In the genomic region with DNA sequence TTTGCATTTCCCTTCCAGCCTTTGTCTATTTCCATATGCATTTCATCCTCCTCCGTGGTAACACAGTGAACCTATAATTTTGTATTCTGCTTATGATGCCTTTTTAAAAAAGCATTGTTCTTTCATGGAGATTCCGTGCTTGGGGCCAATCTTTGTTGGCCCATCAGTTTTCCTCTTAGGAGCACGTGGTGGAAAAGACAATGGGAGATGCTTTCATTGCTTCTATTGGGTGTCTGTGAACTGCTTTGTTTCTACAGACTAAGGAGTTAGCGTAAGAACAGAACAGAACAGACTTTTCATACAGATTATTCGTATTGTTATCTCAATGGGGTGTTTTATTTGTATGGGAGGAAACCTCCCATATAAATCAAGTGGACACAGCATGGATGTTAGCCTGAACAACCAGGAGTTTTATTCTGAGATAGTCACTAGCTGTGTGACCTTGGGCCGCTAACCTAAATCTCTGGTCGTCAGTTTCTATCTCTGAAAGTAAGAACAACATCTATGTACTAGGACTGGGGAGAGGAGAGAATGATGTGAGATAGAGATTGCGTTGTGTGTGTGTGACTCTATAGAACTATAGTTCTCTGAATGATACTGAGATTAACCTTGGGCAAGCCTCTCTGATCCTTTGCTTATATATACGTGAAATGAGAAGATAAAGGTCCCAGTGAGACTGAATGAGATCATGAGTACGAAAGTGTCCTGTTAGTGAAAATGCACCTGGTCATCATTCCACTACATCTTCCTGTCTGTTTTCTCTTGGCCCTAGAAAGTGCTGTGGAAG, we compare ENCODE assay signal across 18 cellular contexts. TPM values are rescaled to one million over a fixed set of nuclear protein-coding genes. Genes with fewer than 3 reads are reported as not detected.
DNase-seq lines count a peak whose midpoint lies in the region; ATAC-seq and TF ChIP-seq lines count a peak whose summit lies in the region.
"Had no signal": no experiment of that assay in that cellular context is flagged by ENCODE, and none has a peak within 500 bp of the region (broad histone marks: within the 10 kb centered on the region; RNA-seq: fewer than 3 reads in every experiment).

No MANE protein-coding gene starts in this region.

- CTCF ChIA-PET in activated CD4-positive, alpha-beta memory T cell treated with anti-CD3 and anti-CD28 coated beads, Interleukin-2, amount 10 ng/mL, durations not matched to agents 7 days and 5 days (lab: Charles Lee): no interaction called here

- in situ Hi-C loops in brain microvascular endothelial cell (cut with HindIII; ENCODE audit: low pct_ligation_motif_present, low sequenced_read_pairs): no loop called here

- POLR2A ChIA-PET in activated CD4-positive, alpha-beta memory T cell treated with anti-CD3 and anti-CD28 coated beads, Interleukin-2, amount 10 ng/mL, durations not matched to agents 7 days and 5 days (lab: Charles Lee): interaction anchor here (0.7 to 5.7 kb wide), 6 partner anchors 10 to 99 kb away, joined by 3 to 110 read pairs (median 16); a partner anchor contains a TSS

- TF ChIP-seq CTCF in brain microvascular endothelial cell (IDR thresholded peaks at IDR 0.05; ENCODE audit: low read depth, low read length, missing control alignments): no peak

- no CpG with 5 or more reads among the region's 10 CpGs for WGBS in trophoblast cell (ENCODE audit: extremely low coverage, insufficient coverage, insufficient read length)

- no peak overlapping the region for H2AFZ ChIP-seq in trophoblast cell (ENCODE audit: insufficient read depth, low read length, poor library complexity)
- H2AFZ ChIP-seq: GM23248 had no signal

- DNase-seq in COR-L47 (lab: John Stamatoyannopoulos, UW) (peak; percentile 79), medulla oblongata (ENCODE audit: extremely low spot score) (peak; percentile 91), trophoblast cell (no peak), kidney glomerular epithelial cell (lab: John Stamatoyannopoulos, UW) (no peak), brain microvascular endothelial cell (no peak), SK-N-DZ (ENCODE audit: low spot score) (no peak)
- DNase-seq in activated CD4-positive, alpha-beta memory T cell treated with anti-CD3 and anti-CD28 coated beads, Interleukin-2, amount 10 ng/mL, durations not matched to agents 7 days and 5 days: no peak
- DNase-seq: activated CD8-positive, alpha-beta T cell treated with anti-CD3 and anti-CD28 coated beads, Interleukin-2, amount 10 ng/mL, durations not matched to agents 7 days and 5 days; activated effector memory CD4-positive, alpha-beta T cell treated with Interleukin-2 at 50 U/mL for 16 hours; AML-193; effector CD4-positive, alpha-beta T cell; GM23248; NCI-H1105; stimulated activated CD4-positive, alpha-beta T cell treated with anti-CD3 and anti-CD28 coated beads, Interleukin-4, amount 100 ng/mL, for 24 hours had no signal

- H3K4me1 Mint-ChIP-seq in activated CD4-positive, alpha-beta memory T cell treated with anti-CD3 and anti-CD28 coated beads, Interleukin-2, amount 10 ng/mL, durations not matched to agents 7 days and 5 days: peaks cover 70% of the 10 kb centered on the region

- H3K27ac Mint-ChIP-seq in activated CD4-positive, alpha-beta memory T cell treated with anti-CD3 and anti-CD28 coated beads, Interleukin-2, amount 10 ng/mL, durations not matched to agents 7 days and 5 days: peak overlapping the region; percentile 96

- no peak overlapping the region for H3K4ac ChIP-seq in trophoblast cell (ENCODE audit: low read depth, low read length)

- no peak overlapping the region for H4K12ac ChIP-seq in trophoblast cell (ENCODE audit: low read depth, low read length)

- no peak overlapping the region for H4K91ac ChIP-seq in trophoblast cell (ENCODE audit: low read depth, low read length)

- peaks cover 14% of the 10 kb centered on the region for H3K9me3 Mint-ChIP-seq in activated CD4-positive, alpha-beta memory T cell treated with anti-CD3 and anti-CD28 coated beads, Interleukin-2, amount 10 ng/mL, durations not matched to agents 7 days and 5 days

- H3K9me3 ChIP-seq in trophoblast cell (ENCODE audit: insufficient read depth, low read depth, low read length): peaks cover 3% of the 10 kb centered on the region
- H3K9me3 ChIP-seq: adrenal gland, esophagus muscularis mucosa had no signal

- peaks cover 2% of the 10 kb centered on the region for H3K79me1 ChIP-seq in trophoblast cell (ENCODE audit: low read length)

- H3K4me1 ChIP-seq in trophoblast cell (ENCODE audit: control insufficient read depth in 1 of 2, insufficient read depth in 2 of 2, low read length in 2 of 2): peaks cover 7 to 10% of the 10 kb centered on the region in 2 experiments
- H3K4me1 ChIP-seq: esophagus muscularis mucosa had no signal

- H3K27ac ChIP-seq in trophoblast cell (ENCODE audit: low read depth, low read length) (no peak overlapping the region), brain microvascular endothelial cell (no peak overlapping the region)
- H3K27ac ChIP-seq: adrenal gland, cardiac muscle cell, esophagus muscularis mucosa had no signal

- no peak overlapping the region for H3K23ac ChIP-seq in trophoblast cell (ENCODE audit: low read length)

- H3K14ac ChIP-seq in trophoblast cell (ENCODE audit: low read length): no peak overlapping the region

- H3K4me2 ChIP-seq in trophoblast cell (ENCODE audit: low read length): no peak overlapping the region

- no peak overlapping the region for H3K18ac ChIP-seq in trophoblast cell (ENCODE audit: low read length)

- H3K79me2 ChIP-seq in trophoblast cell (ENCODE audit: control insufficient read depth, insufficient read depth, low read length, poor library complexity): no peaks in the 10 kb centered on the region

- no peak overlapping the region for H2BK12ac ChIP-seq in trophoblast cell (ENCODE audit: low read length)

- H3K36me3 Mint-ChIP-seq in activated CD4-positive, alpha-beta memory T cell treated with anti-CD3 and anti-CD28 coated beads, Interleukin-2, amount 10 ng/mL, durations not matched to agents 7 days and 5 days (ENCODE audit: low read depth): peaks cover 16% of the 10 kb centered on the region

- H3K27me3 Mint-ChIP-seq in activated CD4-positive, alpha-beta memory T cell treated with anti-CD3 and anti-CD28 coated beads, Interleukin-2, amount 10 ng/mL, durations not matched to agents 7 days and 5 days: no peaks in the 10 kb centered on the region

- peak; percentile 29 for ATAC-seq in HG02885 (IDR thresholded peaks at IDR 0.05; ENCODE audit: poor library complexity, unreplicated experiment)
- ATAC-seq: activated CD8-positive, alpha-beta T cell treated with anti-CD3 and anti-CD28 coated beads, Interleukin-2, amount 10 ng/mL, durations not matched to agents 7 days and 5 days had no signal

- H3K4me3 ChIP-seq in trophoblast cell (ENCODE audit: low read depth, low read length) (no peak overlapping the region), brain microvascular endothelial cell (ENCODE audit: low read depth, low read length) (no peak overlapping the region)
- H3K4me3 ChIP-seq: adrenal gland, cardiac muscle cell, esophagus muscularis mucosa, GM23248 had no signal

- H3K27me3 ChIP-seq in trophoblast cell (ENCODE audit: insufficient read depth, low read length): no peaks in the 10 kb centered on the region
- H3K27me3 ChIP-seq in brain microvascular endothelial cell (replicated peaks): no peaks in the 10 kb centered on the region
- H3K27me3 ChIP-seq: adrenal gland, cardiac muscle cell had no signal

- H2BK5ac ChIP-seq in trophoblast cell (ENCODE audit: low read depth, low read length, poor library complexity): no peak overlapping the region

- no peak overlapping the region for H3K4me3 Mint-ChIP-seq in activated CD4-positive, alpha-beta memory T cell treated with anti-CD3 and anti-CD28 coated beads, Interleukin-2, amount 10 ng/mL, durations not matched to agents 7 days and 5 days
- H3K4me3 Mint-ChIP-seq: activated CD8-positive, alpha-beta T cell treated with anti-CD3 and anti-CD28 coated beads, Interleukin-2, amount 10 ng/mL, durations not matched to agents 7 days and 5 days had no signal

- H3K36me3 ChIP-seq in trophoblast cell (ENCODE audit: control insufficient read depth in 1 of 2, insufficient read depth in 2 of 2, low read length in 2 of 2): no peaks in the 10 kb centered on the region
- no peaks in the 10 kb centered on the region for H3K36me3 ChIP-seq in brain microvascular endothelial cell (replicated peaks)
- H3K36me3 ChIP-seq: adrenal gland, cardiac muscle cell, esophagus muscularis mucosa had no signal

- no peak overlapping the region for H2BK120ac ChIP-seq in trophoblast cell (ENCODE audit: insufficient read depth, low read length, poor library complexity)

- H3K9ac ChIP-seq in trophoblast cell (ENCODE audit: low read length): no peak overlapping the region
- H3K9ac ChIP-seq: GM23248 had no signal

- no peak overlapping the region for H2AK5ac ChIP-seq in trophoblast cell (ENCODE audit: low read length)

- no peak overlapping the region for H4K8ac ChIP-seq in trophoblast cell (ENCODE audit: low read depth, low read length)

RNA-seq across cellular contexts. Expression of a gene that starts 22.9 kb away (rescaled TPM):
- 100 to 1,000 TPM; 335 to 351 TPM for total RNA-seq in activated CD4-positive, alpha-beta memory T cell treated with anti-CD3 and anti-CD28 coated beads, Interleukin-2, amount 10 ng/mL, durations not matched to agents 7 days and 5 days
- polyA plus RNA-seq in trophoblast cell (2013): 327 and 332 TPM in 2 replicates
- 453 and 489 TPM in 2 replicates for polyA plus RNA-seq in SK-N-DZ (2014; cell fraction: cytosol; rRNA removed)
- polyA plus RNA-seq in SK-N-DZ (2014; cell fraction: nucleus; rRNA removed): 228 and 247 TPM in 2 replicates

Comparison
In these comparisons a context has a peak if more than half of its experiments do, and no peak if none do; other contexts are left out.
1. DNase-seq: peak in COR-L47 (single experiment) and medulla oblongata (single experiment); none in activated CD4-positive, alpha-beta memory T cell treated with anti-CD3 and anti-CD28 coated beads, Interleukin-2, amount 10 ng/mL, durations not matched to agents 7 days and 5 days (single experiment), trophoblast cell (0 of 2), kidney glomerular epithelial cell (single experiment), brain microvascular endothelial cell (single experiment) and SK-N-DZ (single experiment).